In genomic region chr20:25668446-25668845, GRCh38 we compare ENCODE assay signal across 28 cellular contexts.
"Had no signal": no experiment of that assay in that cellular context is flagged by ENCODE, and none has a peak within 500 bp of the region (broad histone marks: within the 10 kb centered on the region; RNA-seq: fewer than 3 reads in every experiment).

No MANE protein-coding gene starts in this region.

- H3K9me3 ChIP-seq: ascending aorta, Peyer's patch, SJSA1 had no signal

- H3K4me3 Mint-ChIP-seq: activated CD4-positive, alpha-beta T cell treated with anti-CD3 and anti-CD28 coated beads, Interleukin-2, amount 10 ng/mL, durations not matched to agents 7 days and 5 days; activated CD8-positive, alpha-beta T cell treated with anti-CD3 and anti-CD28 coated beads, Interleukin-2, amount 10 ng/mL, durations not matched to agents 7 days and 5 days; activated naive CD4-positive, alpha-beta T cell treated with anti-CD3 and anti-CD28 coated beads for 36 hours; activated naive CD8-positive, alpha-beta T cell; activated naive CD8-positive, alpha-beta T cell treated with anti-CD3 and anti-CD28 coated beads, Interleukin-2, amount 50 U/mL, for 24 hours; activated T-cell treated with anti-CD3 and anti-CD28 coated beads, Interleukin-2, amount 50 U/mL, for 24 hours; central memory CD8-positive, alpha-beta T cell; T-helper 1 cell treated with Interleukin-12 subunit alpha and Interleukin-12 subunit beta and Interleukin-4 antibody, amounts not matched to agents 30 μg/mL and 1 μg/mL, for 36 hours; T-helper 2 cell treated with Interferon-gamma antibody and Interleukin-4, amounts not matched to agents 5 μg/mL and 100 μg/mL, for 36 hours had no signal

- H3K4me1 ChIP-seq: ascending aorta, Peyer's patch, SJSA1 had no signal

- H3K9me3 Mint-ChIP-seq: activated CD4-positive, alpha-beta T cell treated with anti-CD3 and anti-CD28 coated beads, Interleukin-2, amount 10 ng/mL, durations not matched to agents 7 days and 5 days; activated naive CD8-positive, alpha-beta T cell treated with anti-CD3 and anti-CD28 coated beads, Interleukin-2, amount 50 U/mL, for 24 hours; central memory CD8-positive, alpha-beta T cell; T-helper 1 cell treated with Interleukin-12 subunit alpha and Interleukin-12 subunit beta and Interleukin-4 antibody, amounts not matched to agents 30 μg/mL and 1 μg/mL, for 36 hours; T-helper 2 cell treated with Interferon-gamma antibody and Interleukin-4, amounts not matched to agents 5 μg/mL and 100 μg/mL, for 36 hours had no signal

- H3K27me3 Mint-ChIP-seq: activated CD4-positive, alpha-beta T cell treated with anti-CD3 and anti-CD28 coated beads, Interleukin-2, amount 10 ng/mL, durations not matched to agents 7 days and 5 days; activated naive CD8-positive, alpha-beta T cell; activated naive CD8-positive, alpha-beta T cell treated with anti-CD3 and anti-CD28 coated beads, Interleukin-2, amount 50 U/mL, for 24 hours; activated T-cell treated with anti-CD3 and anti-CD28 coated beads, Interleukin-2, amount 50 U/mL, for 24 hours; central memory CD8-positive, alpha-beta T cell had no signal

- H3K4me1 Mint-ChIP-seq: activated CD4-positive, alpha-beta T cell treated with anti-CD3 and anti-CD28 coated beads, Interleukin-2, amount 10 ng/mL, durations not matched to agents 7 days and 5 days; activated naive CD8-positive, alpha-beta T cell treated with anti-CD3 and anti-CD28 coated beads, Interleukin-2, amount 50 U/mL, for 24 hours; central memory CD8-positive, alpha-beta T cell had no signal

- H3K27ac ChIP-seq: ascending aorta, cardiac muscle cell, Peyer's patch, SJSA1 had no signal

- H3K27ac Mint-ChIP-seq: activated CD4-positive, alpha-beta T cell treated with anti-CD3 and anti-CD28 coated beads, Interleukin-2, amount 10 ng/mL, durations not matched to agents 7 days and 5 days; activated CD8-positive, alpha-beta T cell treated with anti-CD3 and anti-CD28 coated beads, Interleukin-2, amount 10 ng/mL, durations not matched to agents 7 days and 5 days; activated naive CD4-positive, alpha-beta T cell treated with anti-CD3 and anti-CD28 coated beads for 36 hours; activated naive CD8-positive, alpha-beta T cell; activated naive CD8-positive, alpha-beta T cell treated with anti-CD3 and anti-CD28 coated beads, Interleukin-2, amount 50 U/mL, for 24 hours; activated T-cell treated with anti-CD3 and anti-CD28 coated beads, Interleukin-2, amount 50 U/mL, for 24 hours; T-helper 1 cell treated with Interleukin-12 subunit alpha and Interleukin-12 subunit beta and Interleukin-4 antibody, amounts not matched to agents 30 μg/mL and 1 μg/mL, for 36 hours; T-helper 2 cell treated with Interferon-gamma antibody and Interleukin-4, amounts not matched to agents 5 μg/mL and 100 μg/mL, for 36 hours had no signal

- ATAC-seq: activated CD8-positive, alpha-beta T cell treated with anti-CD3 and anti-CD28 coated beads, Interleukin-2, amount 10 ng/mL, durations not matched to agents 7 days and 5 days; activated naive CD8-positive, alpha-beta T cell treated with anti-CD3 and anti-CD28 coated beads, Interleukin-2, amount 50 U/mL, for 24 hours had no signal

- DNase-seq: activated CD4-positive, alpha-beta T cell treated with anti-CD3 and anti-CD28 coated beads, Interleukin-2, amount 10 ng/mL, durations not matched to agents 7 days and 5 days; activated CD4-positive, alpha-beta T cell treated with anti-CD3 and anti-CD28 coated beads, Interleukin-2, amount 50 U/mL, for 48 hours; activated CD8-positive, alpha-beta T cell treated with anti-CD3 and anti-CD28 coated beads, Interleukin-2, amount 10 ng/mL, durations not matched to agents 7 days and 5 days; activated gamma-delta T cell treated with Interleukin-2 at 50 U/mL for 16 hours; activated naive CD4-positive, alpha-beta T cell treated with anti-CD3 and anti-CD28 coated beads for 36 hours; activated naive CD8-positive, alpha-beta T cell treated with anti-CD3 and anti-CD28 coated beads, Interleukin-2, amount 50 U/mL, for 24 hours; activated T-cell treated with anti-CD3 and anti-CD28 coated beads, Interleukin-2, amount 50 U/mL, for 24 hours; amygdala; NCI-H1092 treated with DMSO at 0.1 percent for 48 hours; NCI-H1417; NCI-H146; NCI-H187; NCI-H2081; NCI-H2171 treated with DMSO at 0.1 percent for 48 hours; NCI-H2227 treated with DMSO at 0.1 percent for 48 hours; NCI-H446; NCI-H524; NCI-H69; Peyer's patch; RPMI8226; SHP77 treated with DMSO at 0.1 percent for 48 hours had no signal

- H3K4me3 ChIP-seq: ascending aorta, cardiac muscle cell, Peyer's patch, SJSA1 had no signal

- H3K27me3 ChIP-seq: ascending aorta, cardiac muscle cell, Peyer's patch, SJSA1 had no signal
